In the genomic region with DNA sequence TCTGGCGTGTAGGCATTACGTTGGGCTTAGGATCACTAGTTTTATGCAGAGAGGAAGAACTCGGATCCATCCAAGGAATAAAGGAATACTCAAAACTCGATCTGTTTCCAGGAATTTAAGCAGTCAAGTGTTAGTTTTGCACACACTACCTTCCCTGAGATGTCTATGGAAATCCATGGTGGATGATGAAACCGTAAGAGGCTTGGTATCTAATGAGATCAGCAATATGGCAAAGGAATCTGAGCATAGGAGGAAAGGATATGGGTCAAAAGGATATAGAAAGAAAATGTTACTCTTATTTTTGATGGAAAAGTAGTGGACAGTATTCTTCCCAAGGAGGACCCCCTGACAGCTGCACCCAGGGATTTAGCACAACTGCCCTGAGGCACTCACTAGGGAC, we compare ENCODE assay signal across 1 cellular context.
TF ChIP-seq lines count a peak whose summit lies in the region.

No MANE protein-coding gene starts in this region.

TF ChIP-seq in liver, 16 proteins besides CTCF, POLR2A, EP300 and RAD21 (continued from another document):
- TF ChIP-seq REST (IDR thresholded peaks at IDR 0.05) (no peak), FOXA1 (IDR thresholded peaks at IDR 0.05) (no peak), RXRA (IDR thresholded peaks at IDR 0.05) (no peak), FOXA2 (IDR thresholded peaks at IDR 0.05) (no peak)
- TF ChIP-seq, protein P1, sequence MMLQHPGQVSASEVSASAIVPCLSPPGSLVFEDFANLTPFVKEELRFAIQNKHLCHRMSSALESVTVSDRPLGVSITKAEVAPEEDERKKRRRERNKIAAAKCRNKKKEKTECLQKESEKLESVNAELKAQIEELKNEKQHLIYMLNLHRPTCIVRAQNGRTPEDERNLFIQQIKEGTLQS (IDR thresholded peaks at IDR 0.05), result no peak
